ENCODE assay signal across 19 cellular contexts in genomic region chr16:10788665-10789064, GRCh38. TPM values are rescaled to one million over a fixed set of nuclear protein-coding genes. Genes with fewer than 3 reads are reported as not detected.
DNase-seq lines count a peak whose midpoint lies in the region; ATAC-seq, FAIRE-seq and TF ChIP-seq lines count a peak whose summit lies in the region.
"Had no signal": no experiment of that assay in that cellular context is flagged by ENCODE, and none has a peak within 500 bp of the region (broad histone marks: within the 10 kb centered on the region; RNA-seq: fewer than 3 reads in every experiment).

No MANE protein-coding gene starts in this region.

- H3K27me3 Mint-ChIP-seq in neural crest cell (ENCODE audit: low read depth), result no peaks in the 10 kb centered on the region
- H3K27me3 Mint-ChIP-seq: CD4-positive, alpha-beta T cell had no signal

- H2BK12ac ChIP-seq in H1 (ENCODE audit: low read depth, low read length), result no peak overlapping the region

- no peak overlapping the region for H2BK120ac ChIP-seq in H1 (replicated peaks; ENCODE audit: low read depth, low read length)

- H4K5ac ChIP-seq in H1 (ENCODE audit: insufficient read length, low read depth, low read length), result no peak overlapping the region

- no peak for TF ChIP-seq EP300 in H1 (IDR thresholded peaks at IDR 0.05; ENCODE audit: borderline replicate concordance in 1 of 2, low read depth in 2 of 2, low read length in 2 of 2)

- H3K18ac ChIP-seq in H1 (ENCODE audit: extremely low read depth, low read length), result no peak overlapping the region

- no peak overlapping the region for H2AK5ac ChIP-seq in H1 (ENCODE audit: low read depth, low read length)

- H3K27ac ChIP-seq in H1 (ENCODE audit: low read depth, low read length), result no peak overlapping the region
- H3K27ac ChIP-seq: 22Rv1 had no signal

- no peak overlapping the region for H2BK15ac ChIP-seq in H1 (ENCODE audit: low read length)

- no peaks in the 10 kb centered on the region for H3K79me1 ChIP-seq in H1 (ENCODE audit: low read depth, low read length)

- H3K36me3 ChIP-seq in H1 (ENCODE audit: control insufficient read depth in 2 of 4, insufficient read depth in 4 of 4, low read length in 3 of 4), result no peaks in the 10 kb centered on the region

- no peak overlapping the region for H3K4me3 ChIP-seq in H1 (ENCODE audit: extremely low read depth in 1 of 4, insufficient read depth in 2 of 4, low read depth in 3 of 4, low read length in 4 of 4)

- H3K79me2 ChIP-seq in H1 (ENCODE audit: control insufficient read depth in 1 of 2, insufficient read depth in 2 of 2, low read length in 2 of 2), result no peaks in the 10 kb centered on the region

- FAIRE-seq in H1 (lab: Jason Lieb, UNC), result no peak
- FAIRE-seq: GM19239, H54, HepG2, HTR-8/SVneo had no signal

- H3K4me1 Mint-ChIP-seq in neural crest cell, result peaks cover 4% of the 10 kb centered on the region

- H4K8ac ChIP-seq in H1 (ENCODE audit: extremely low read depth, insufficient read depth, low read length), result no peak overlapping the region

- TF ChIP-seq CTCF in H1 (IDR thresholded peaks at IDR 0.05; ENCODE audit: control extremely low read depth in 1 of 3, insufficient read depth in 1 of 3, low read depth in 1 of 3, low read length in 3 of 3), result no peak
- TF ChIP-seq CTCF in neural crest cell (conservative IDR thresholded peaks at IDR 0.05), result no peak

- no peak overlapping the region for H3K56ac ChIP-seq in H1 (replicated peaks; ENCODE audit: insufficient read length, low read depth, low read length)

- H3K23me2 ChIP-seq in H1 (ENCODE audit: low read depth, low read length), result 0 out of 2 replicates have a peak, but pooled peaks cover 2% of the 10 kb centered on the region

- peaks cover 6% of the 10 kb centered on the region for H3K36me3 Mint-ChIP-seq in neural crest cell (ENCODE audit: low read depth)

- H3K9me3 Mint-ChIP-seq in neural crest cell, result peaks cover 3% of the 10 kb centered on the region
- H3K9me3 Mint-ChIP-seq: CD4-positive, alpha-beta T cell had no signal

- no peak for ATAC-seq in GM21367 (IDR thresholded peaks at IDR 0.05; ENCODE audit: unreplicated experiment)
- no peak for ATAC-seq in GM21528 (IDR thresholded peaks at IDR 0.05; ENCODE audit: low FRiP score, unreplicated experiment)
- ATAC-seq: HCT116, HepG2 had no signal

- no peak overlapping the region for H2AFZ ChIP-seq in H1 (ENCODE audit: low read length)

- H2BK5ac ChIP-seq in H1 (ENCODE audit: low read depth, low read length), result no peak overlapping the region

- H4K91ac ChIP-seq in H1 (replicated peaks; ENCODE audit: insufficient read length, low read length), result peak overlapping the region; percentile 54

- peak; percentile 19 for DNase-seq in DMS 273 (lab: John Stamatoyannopoulos, UW; ENCODE audit: unreplicated experiment)
- DNase-seq in DMS 273 treated with DMSO at 0.1 percent for 48 hours (lab: John Stamatoyannopoulos, UW), result no peak
- DNase-seq in H1 (ENCODE audit: low read depth in 1 of 2, low spot score in 2 of 2), result no peak
- no peak for DNase-seq in neural crest cell (ENCODE audit: low read depth, low spot score)
- DNase-seq in stimulated activated CD4-positive, alpha-beta T cell treated with anti-CD3 and anti-CD28 coated beads, Interleukin-15, amount 100 ng/mL, for 24 hours, result no peak
- no peak for DNase-seq in NCI-H146 treated with DMSO at 0.1 percent for 48 hours (lab: John Stamatoyannopoulos, UW; ENCODE audit: unreplicated experiment)
- DNase-seq: AML-193; C1 segment of cervical spinal cord; CD4-positive, alpha-beta T cell; DND-41; GF-D8 had no signal

- H4K20me1 ChIP-seq in H1 (replicated peaks in 1 of 2; ENCODE audit: control insufficient read depth in 1 of 2, insufficient read depth in 2 of 2, low read length in 2 of 2), result no peaks in the 10 kb centered on the region

- no peak overlapping the region for H3K4ac ChIP-seq in H1 (replicated peaks; ENCODE audit: insufficient read length, low read depth, low read length)

- WGBS in H1 (ENCODE audit: extremely low coverage in 1 of 2, insufficient coverage in 1 of 2, insufficient read length in 1 of 2, insufficient replicate concordance in 2 of 2, low coverage in 1 of 2, low lambda C conversion rate in 2 of 2, missing lambda C conversion rate in 1 of 2), 2 experiments, result 90% methylated on average over 5 of the region's 5 CpGs; no CpG with 5 or more reads in 1 of the 2 experiments

- H3K9ac ChIP-seq in H1 (replicated peaks in 1 of 4; ENCODE audit: extremely low read depth in 1 of 4, low read depth in 3 of 4, low read length in 3 of 4), result no peak overlapping the region

- no peaks in the 10 kb centered on the region for H3K27me3 ChIP-seq in H1 (replicated peaks in 1 of 4; ENCODE audit: control insufficient read depth in 3 of 4, extremely low read depth in 1 of 4, insufficient read depth in 3 of 4, low read length in 3 of 4)

- no peak overlapping the region for H3K14ac ChIP-seq in H1 (ENCODE audit: insufficient read length)

- H3K23ac ChIP-seq in H1 (ENCODE audit: insufficient read length), result no peak overlapping the region

- peak overlapping the region; percentile 62 for H3K27ac Mint-ChIP-seq in neural crest cell (ENCODE audit: unreplicated experiment)
- H3K27ac Mint-ChIP-seq: CD4-positive, alpha-beta T cell had no signal

- no peak overlapping the region for H3K4me2 ChIP-seq in H1 (ENCODE audit: insufficient read depth in 1 of 2, low read depth in 2 of 2, low read length in 2 of 2)

- TF ChIP-seq POLR2A in H1 (IDR thresholded peaks at IDR 0.05; ENCODE audit: control extremely low read depth in 1 of 2, low read depth in 2 of 2, low read length in 2 of 2), result no peak

- no peak overlapping the region for H2BK20ac ChIP-seq in H1 (ENCODE audit: low read length)

- peaks cover 0 to 7% of the 10 kb centered on the region in 2 experiments; a peak in 1 of 4 replicates for H3K9me3 ChIP-seq in H1 (ENCODE audit: insufficient read depth in 2 of 2, low read depth in 1 of 2, low read length in 1 of 2)

- CTCF ChIA-PET in H1 (lab: Charles Lee; ENCODE audit: partially characterized antibody), result no interaction called here

- no peak overlapping the region for H3K4me3 Mint-ChIP-seq in neural crest cell
- H3K4me3 Mint-ChIP-seq: CD4-positive, alpha-beta T cell had no signal

- H3K4me1 ChIP-seq in H1 (replicated peaks in 1 of 4; ENCODE audit: control insufficient read depth in 3 of 4, insufficient read depth in 4 of 4, low read length in 3 of 4), result no peaks in the 10 kb centered on the region

- POLR2A ChIA-PET in H1 (lab: Charles Lee; ENCODE audit: partially characterized antibody), result no interaction called here

- TF ChIP-seq RAD21 in H1 (IDR thresholded peaks at IDR 0.05 in 1 of 2, conservative IDR thresholded peaks at IDR 0.05 in 1 of 2; ENCODE audit: low read depth in 2 of 2, low read length in 2 of 2), result no peak

TF ChIP-seq in H1, 55 proteins besides CTCF, POLR2A, EP300 and RAD21:
- TF ChIP-seq ZNF274 (IDR thresholded peaks at IDR 0.05; ENCODE audit: borderline replicate concordance, extremely low read depth, low read length) (no peak), ATF2 (IDR thresholded peaks at IDR 0.05; ENCODE audit: low read length) (no peak), KDM1A (IDR thresholded peaks at IDR 0.05; ENCODE audit: borderline replicate concordance, low read length) (no peak), SP2 (IDR thresholded peaks at IDR 0.05; ENCODE audit: low read length) (no peak), RFX5 (IDR thresholded peaks at IDR 0.05; ENCODE audit: borderline replicate concordance, low read depth, low read length) (no peak), GABPA (IDR thresholded peaks at IDR 0.05; ENCODE audit: borderline replicate concordance, insufficient read depth, low read length) (no peak)

RNA-seq across cellular contexts. Expression of gene TVP23A, which starts 29.9 kb away (rescaled TPM):
- 3.1 and 3.2 TPM in 2 replicates for total RNA-seq in H1 (2021; fragmentation: NEBNext Ultra II Directional; extraction: Animal tissue kit (Norgen Biotek cat#: 25700))
- 2.2 TPM in 2 replicates for polyA plus RNA-seq in H1 (2011; rRNA removed)
- polyA plus RNA-seq in H1 (2011; cell fraction: cytosol; rRNA removed), result 1.8 TPM
- 1.9 TPM for polyA plus RNA-seq in H1 (2011; cell fraction: nucleus; rRNA removed)
- polyA plus RNA-seq in H1 (2012, experiment 1 of 2), result 1.9 to 3.6 TPM (median 2.1 TPM) in 4 replicates
- 1.8 TPM for polyA plus RNA-seq in H1 (2012, experiment 2 of 2)
- polyA plus RNA-seq in H1 (2013, experiment 1 of 2), result 2.0 TPM
- 1.5 TPM for polyA plus RNA-seq in H1 (2013, experiment 2 of 2)
- polyA minus RNA-seq in H1 (2011; rRNA and poly(A)+ RNA removed), result 2.4 TPM in 2 replicates
- polyA minus RNA-seq in H1 (2011; cell fraction: cytosol; rRNA and poly(A)+ RNA removed), result 1.3 TPM
- polyA minus RNA-seq in H1 (2011; cell fraction: nucleus; rRNA and poly(A)+ RNA removed), result 1.9 TPM
- 6.9 and 7.7 TPM in 2 replicates for total RNA-seq in neural crest cell
- total RNA-seq: CD4-positive, alpha-beta T cell; HepG2 had no signal
- polyA plus RNA-seq: HepG2 had no signal

RNA-seq across cellular contexts. Expression of gene NUBP1, which starts 45.0 kb away (rescaled TPM):
- 28.2 and 32.1 TPM in 2 replicates for total RNA-seq in H1 (2021; fragmentation: NEBNext Ultra II Directional; extraction: Animal tissue kit (Norgen Biotek cat#: 25700))
- 29.1 and 32.2 TPM in 2 replicates for polyA plus RNA-seq in H1 (2011; rRNA removed)
- polyA plus RNA-seq in H1 (2011; cell fraction: cytosol; rRNA removed), result 44.5 TPM
- polyA plus RNA-seq in H1 (2011; cell fraction: nucleus; rRNA removed), result 26.0 TPM
- 34.9 to 38.4 TPM (median 38.1 TPM) in 4 replicates for polyA plus RNA-seq in H1 (2012, experiment 1 of 2)
- polyA plus RNA-seq in H1 (2012, experiment 2 of 2), result 35.2 TPM
- polyA plus RNA-seq in H1 (2013, experiment 1 of 2), result 22.9 TPM
- polyA plus RNA-seq in H1 (2013, experiment 2 of 2), result 24.7 TPM
- 24.7 and 29.0 TPM in 2 replicates for polyA minus RNA-seq in H1 (2011; rRNA and poly(A)+ RNA removed)
- 16.5 TPM for polyA minus RNA-seq in H1 (2011; cell fraction: cytosol; rRNA and poly(A)+ RNA removed)
- polyA minus RNA-seq in H1 (2011; cell fraction: nucleus; rRNA and poly(A)+ RNA removed), result 10.3 TPM
- 32.9 and 38.6 TPM in 2 replicates for total RNA-seq in neural crest cell
